2 cellular contexts compared by ENCODE assay signal in genomic region chr1:239810071-239810481, GRCh38.
TF ChIP-seq lines count a peak whose summit lies in the region.

No MANE protein-coding gene starts in this region.

TF ChIP-seq in GM23338, 12 proteins besides CTCF, POLR2A, EP300 and RAD21:
- TF ChIP-seq ZNF462 (CRISPR knock-in tag; IDR thresholded peaks at IDR 0.05) (no peak), POLR2AphosphoS5 (IDR thresholded peaks at IDR 0.05; ENCODE audit: low read depth) (no peak), ZNF331 (CRISPR knock-in tag; IDR thresholded peaks at IDR 0.05; ENCODE audit: low read depth) (no peak), REST (IDR thresholded peaks at IDR 0.05; ENCODE audit: unreplicated experiment) (no peak), NANOG (IDR thresholded peaks at IDR 0.05; ENCODE audit: borderline replicate concordance) (peak; percentile 11; the same call in 1 of the 2 replicates)

TF ChIP-seq in HepG2, 621 proteins besides CTCF, POLR2A, EP300 and RAD21 (continued from another document):
- TF ChIP-seq ZNF142 (CRISPR knock-in tag; IDR thresholded peaks at IDR 0.05): no peak
- TF ChIP-seq TRIM24 (CRISPR knock-in tag; IDR thresholded peaks at IDR 0.05): no peak
- no peak for TF ChIP-seq ZNF205 (CRISPR knock-in tag; IDR thresholded peaks at IDR 0.05)
